In the genomic region with DNA sequence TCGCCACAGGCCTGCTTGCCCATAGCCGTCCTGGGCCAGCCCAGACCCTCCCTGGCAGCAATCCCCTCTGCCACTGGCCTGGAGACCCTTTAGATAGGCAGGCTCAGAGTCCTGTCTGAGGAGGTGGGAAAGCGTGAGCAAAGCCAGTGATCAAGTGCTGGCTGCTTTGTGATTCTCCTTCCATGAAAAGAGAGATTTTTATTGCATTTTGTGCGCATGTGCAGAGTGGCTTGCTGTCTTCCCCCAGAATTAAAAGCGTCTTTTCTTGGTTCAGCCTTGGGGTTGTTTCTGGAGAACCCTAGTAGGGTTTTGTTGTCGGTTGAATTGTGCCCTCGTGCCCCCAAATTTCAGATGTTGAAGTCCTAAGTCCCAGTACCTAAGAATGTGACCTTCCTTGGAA, we compare ENCODE assay signal across 8 cellular contexts. TPM values are rescaled to one million over a fixed set of nuclear protein-coding genes. Genes with fewer than 3 reads are reported as not detected.
"Had no signal": no experiment of that assay in that cellular context is flagged by ENCODE, and none has a peak within 500 bp of the region (broad histone marks: within the 10 kb centered on the region; RNA-seq: fewer than 3 reads in every experiment).

No MANE protein-coding gene starts in this region.

- ATAC-seq: GM12878 had no signal

- FAIRE-seq: G401.6, GM12878, GM12891, GM12892, GM18507, GM19239 had no signal

- H3K4me3 ChIP-seq: GM12878 had no signal

- DNase-seq: GDM1, GF-D8 had no signal

RNA-seq across cellular contexts. Expression of gene DCT, which starts 44.9 kb away (rescaled TPM):
- total RNA-seq: GM12878 had no signal
